In the genomic region with DNA sequence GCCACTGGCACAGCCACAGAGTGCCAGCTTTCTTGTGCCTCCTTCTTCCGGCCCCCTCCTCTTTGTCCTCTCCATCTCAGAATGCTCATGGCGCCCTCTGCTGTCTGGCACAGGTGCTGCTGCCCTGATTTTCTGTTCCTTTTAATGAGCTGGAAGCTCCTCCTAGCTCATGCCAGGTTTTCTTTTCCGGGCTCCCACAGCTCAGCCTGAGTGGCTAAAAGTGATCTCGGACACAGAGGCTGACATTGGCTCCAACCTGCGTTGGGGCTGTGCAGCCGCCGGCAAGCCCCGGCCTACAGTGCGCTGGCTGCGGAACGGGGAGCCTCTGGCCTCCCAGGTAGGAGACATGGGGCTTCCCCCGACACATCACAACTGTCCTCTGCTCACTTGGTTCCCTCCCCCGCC, we compare ENCODE assay signal across 1 cellular context.
A peak's percentile ranks its signal among the peaks of the same experiment; 100 is the strongest.
TF ChIP-seq lines count a peak whose summit lies in the region.

No MANE protein-coding gene starts in this region.

TF ChIP-seq in GM12878, 131 proteins besides CTCF, POLR2A, EP300 and RAD21 (continued from another document):
- TF ChIP-seq, protein P1, sequence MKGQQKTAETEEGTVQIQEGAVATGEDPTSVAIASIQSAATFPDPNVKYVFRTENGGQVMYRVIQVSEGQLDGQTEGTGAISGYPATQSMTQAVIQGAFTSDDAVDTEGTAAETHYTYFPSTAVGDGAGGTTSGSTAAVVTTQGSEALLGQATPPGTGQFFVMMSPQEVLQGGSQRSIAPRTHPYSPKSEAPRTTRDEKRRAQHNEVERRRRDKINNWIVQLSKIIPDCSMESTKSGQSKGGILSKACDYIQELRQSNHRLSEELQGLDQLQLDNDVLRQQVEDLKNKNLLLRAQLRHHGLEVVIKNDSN (IDR thresholded peaks at IDR 0.05; ENCODE audit: borderline replicate concordance, extremely low read length, insufficient read depth, low read depth, low read length), result no peak
- TF ChIP-seq WRNIP1 (IDR thresholded peaks at IDR 0.05; ENCODE audit: borderline replicate concordance, low read depth, low read length), result 0 out of 2 replicates have a peak, but pooled peaks have one; percentile 34
- TF ChIP-seq MYB (IDR thresholded peaks at IDR 0.05; ENCODE audit: borderline replicate concordance, low read depth, low read length), result no peak
- no peak for TF ChIP-seq CHD2 (IDR thresholded peaks at IDR 0.05; ENCODE audit: borderline replicate concordance, low read depth, low read length)
- peak; percentile 53; the same call in 1 of the 2 replicates for TF ChIP-seq YY1 (IDR thresholded peaks at IDR 0.05; ENCODE audit: low read depth, low read length)
- no peak for TF ChIP-seq EZH2 (IDR thresholded peaks at IDR 0.05; ENCODE audit: borderline replicate concordance, control insufficient read depth, low read depth, low read length)
- TF ChIP-seq RELB (IDR thresholded peaks at IDR 0.05; ENCODE audit: low read depth), result 0 out of 2 replicates have a peak, but pooled peaks have one; percentile 20
- TF ChIP-seq PAX5 (IDR thresholded peaks at IDR 0.05; ENCODE audit: borderline replicate concordance, low read depth, low read length), result no peak
- no peak for TF ChIP-seq BHLHE40 (IDR thresholded peaks at IDR 0.05; ENCODE audit: borderline replicate concordance in 1 of 2, low read depth in 2 of 2, low read length in 1 of 2)
